In genomic region chr17:72381597-72382397, GRCh38 we compare ENCODE assay signal across 1 cellular context.
TF ChIP-seq lines count a peak whose summit lies in the region.

No MANE protein-coding gene starts in this region.

TF ChIP-seq in SK-N-SH, 30 proteins besides CTCF, POLR2A, EP300 and RAD21 (continued from another document):
- TF ChIP-seq REST (IDR thresholded peaks at IDR 0.05; ENCODE audit: low read depth, low read length) = no peak
- no peak for TF ChIP-seq RCOR1 (IDR thresholded peaks at IDR 0.05; ENCODE audit: low read length)
- no peak for TF ChIP-seq EZH2phosphoT487 (IDR thresholded peaks at IDR 0.05; ENCODE audit: borderline replicate concordance, low read depth)
- no peak for TF ChIP-seq PBX3 (IDR thresholded peaks at IDR 0.05)
- no peak for TF ChIP-seq FOXJ3 (CRISPR knock-in tag; IDR thresholded peaks at IDR 0.05)
- TF ChIP-seq ELF1 (IDR thresholded peaks at IDR 0.05) = no peak
- no peak for TF ChIP-seq YY1 (IDR thresholded peaks at IDR 0.05; ENCODE audit: low read depth)
- TF ChIP-seq IRF3 (IDR thresholded peaks at IDR 0.05; ENCODE audit: low read depth, low read length) = no peak
- no peak for TF ChIP-seq MEF2A (IDR thresholded peaks at IDR 0.05; ENCODE audit: borderline replicate concordance, low read depth)
- TF ChIP-seq GATA2 (CRISPR knock-in tag; IDR thresholded peaks at IDR 0.05) = no peak
- no peak for TF ChIP-seq FOXM1 (IDR thresholded peaks at IDR 0.05; ENCODE audit: low read depth)
- no peak for TF ChIP-seq USF1 (IDR thresholded peaks at IDR 0.05; ENCODE audit: borderline replicate concordance, low read depth)
